8 cellular contexts compared by ENCODE assay signal in the genomic region with DNA sequence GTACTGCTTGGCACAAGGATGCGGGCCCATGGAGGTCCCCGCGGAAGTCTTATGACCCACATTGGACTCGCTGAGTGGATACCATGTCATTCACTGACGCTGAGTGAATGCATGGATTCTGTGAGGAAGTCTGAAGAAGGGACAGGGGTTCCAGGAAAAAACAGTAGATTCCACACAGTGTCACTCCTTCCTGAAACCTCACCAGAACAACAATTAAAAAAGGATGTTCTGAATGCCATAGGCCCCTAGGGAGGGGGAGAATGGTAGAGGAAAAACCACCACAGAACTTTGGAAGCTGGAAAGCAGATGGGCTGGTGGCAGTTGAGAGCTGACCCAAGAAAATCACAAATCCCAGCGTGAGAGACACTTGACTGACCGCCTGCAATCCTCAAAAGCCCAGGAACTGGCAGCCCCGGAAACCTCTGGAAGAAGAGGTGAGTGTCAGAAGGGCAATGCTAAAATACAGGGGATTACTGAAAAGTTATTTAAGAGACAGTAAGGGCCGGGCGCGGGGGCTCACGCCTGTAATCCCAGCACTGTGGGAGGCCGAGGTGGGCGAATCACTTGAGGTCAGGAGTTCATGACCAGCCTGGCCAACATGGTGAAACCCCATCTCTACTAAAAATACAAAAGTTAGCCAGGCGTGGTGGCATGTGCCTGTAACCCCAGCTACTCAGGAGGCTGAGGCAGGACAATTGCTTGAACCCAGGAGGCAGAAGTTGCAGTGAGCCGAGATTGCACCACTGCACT. TPM values are rescaled to one million over a fixed set of nuclear protein-coding genes. Genes with fewer than 3 reads are reported as not detected.
DNase-seq lines count a peak whose midpoint lies in the region; ATAC-seq, FAIRE-seq and TF ChIP-seq lines count a peak whose summit lies in the region.
"Not testable (repeated sequence)": the region's sequence is repeated elsewhere in the genome, so short reads cannot be mapped to it uniquely, and the experiment has no call there.

No MANE protein-coding gene starts in this region.

- H3K36me3 ChIP-seq in HUES64 (ENCODE audit: insufficient read depth, low read length); GM12878 (ENCODE audit: control insufficient read depth in 2 of 2, insufficient read depth in 2 of 2, low read length in 1 of 2); endothelial cell of umbilical vein (ENCODE audit: control insufficient read depth in 2 of 2, extremely low read depth in 1 of 2, insufficient read depth in 2 of 2, low read length in 2 of 2); lower lobe of right lung; neutrophil: not testable (repeated sequence)

- dilution Hi-C loops in endothelial cell of umbilical vein (cut with MboI; ENCODE audit: extremely low pct_ligation_motif_present, low sequenced_read_pairs), result not testable (repeated sequence)

- CTCF ChIA-PET in GM12878 (lab: Yijun Ruan, JAX) (interaction anchor here (0.6 to 3.4 kb wide), 8 partner anchors 8 to 194 kb away, joined by 3 to 22 read pairs (median 3); no protein-coding TSS in a partner anchor), endothelial cell of umbilical vein (lab: Charles Lee) (interaction anchor here (0.6 to 5.7 kb wide), 6 partner anchors 8 to 43 kb away, joined by 3 to 29 read pairs (median 18); no protein-coding TSS in a partner anchor)

- TF ChIP-seq EP300 in GM12878 (IDR thresholded peaks at IDR 0.05; ENCODE audit: borderline replicate concordance in 1 of 2, control insufficient read depth in 1 of 2, low read depth in 2 of 2, low read length in 2 of 2), result not testable (repeated sequence)

- peak overlapping the region; percentile 86 for H3K4me2 ChIP-seq in GM12878 (ENCODE audit: control insufficient read depth, insufficient read depth)
- H3K4me2 ChIP-seq in endothelial cell of umbilical vein (ENCODE audit: insufficient read depth, low read length), result not testable (repeated sequence)

- intact Hi-C loops in GM12878 (cut with micrococcal nuclease; ENCODE audit: unreplicated experiment), result loop anchor here (5.0 to 10.0 kb wide), 2 partner anchors 293 to 360 kb away; partner anchors contain the start of gene PPP1R2
- intact Hi-C loops in endothelial cell of umbilical vein (cut with micrococcal nuclease); lower lobe of right lung (cut with DNase I): not testable (repeated sequence)

- RAD21 ChIA-PET in GM12878 (lab: Charles Lee; ENCODE audit: unreplicated experiment), result interaction anchor here (1.2 kb wide), 2 partner anchors 13 to 43 kb away, joined by 3 to 5 read pairs; no protein-coding TSS in a partner anchor

- not testable (repeated sequence) for H4K20me1 ChIP-seq in GM12878 (ENCODE audit: control insufficient read depth, insufficient read depth); endothelial cell of umbilical vein (replicated peaks; ENCODE audit: control insufficient read depth, extremely low read depth, insufficient read depth, low read length)

- TF ChIP-seq POLR2A in GM12878 (IDR thresholded peaks at IDR 0.05; ENCODE audit: low read depth, low read length); endothelial cell of umbilical vein (IDR thresholded peaks at IDR 0.05; ENCODE audit: low read depth, low read length): not testable (repeated sequence)

- not testable (repeated sequence) for H3K27ac ChIP-seq in HUES64 (ENCODE audit: low read depth, low read length); endothelial cell of umbilical vein (ENCODE audit: insufficient read depth, low read depth, low read length)
- peak overlapping the region; percentile 53; the same call in 1 of the 2 replicates for H3K27ac ChIP-seq in GM12878 (ENCODE audit: control insufficient read depth, insufficient read depth)
- H3K27ac ChIP-seq in lower lobe of right lung, result peak overlapping the region; percentile 49
- H3K27ac ChIP-seq in neutrophil, result peak overlapping the region; percentile 94

- not testable (repeated sequence) for BruUV-seq in GM12878 (replicated peaks; lab: Mats Ljungman, UMichigan); endothelial cell of umbilical vein (replicated peaks; lab: Mats Ljungman, UMichigan)

- not testable (repeated sequence) for TF ChIP-seq RAD21 in GM12878 (IDR thresholded peaks at IDR 0.05; ENCODE audit: insufficient read depth, low read depth, low read length)

- H2AFZ ChIP-seq in GM12878 (ENCODE audit: control insufficient read depth, low read depth, low read length); endothelial cell of umbilical vein (ENCODE audit: low read depth, low read length): not testable (repeated sequence)

- not testable (repeated sequence) for H3K27me3 ChIP-seq in HUES64 (ENCODE audit: insufficient read depth, low read length); GM12878 (replicated peaks in 1 of 2; ENCODE audit: control insufficient read depth in 2 of 2, insufficient read depth in 2 of 2, low read length in 1 of 2); endothelial cell of umbilical vein (ENCODE audit: control insufficient read depth in 2 of 2, insufficient read depth in 2 of 2, low read length in 2 of 2); lower lobe of right lung (ENCODE audit: low read depth); neutrophil

- peaks cover 38% of the 10 kb centered on the region for H3K36me3 Mint-ChIP-seq in T-helper 2 cell treated with Interferon-gamma antibody and Interleukin-4, amounts not matched to agents 5 μg/mL and 100 μg/mL, for 36 hours (ENCODE audit: low read depth)
- peaks cover 11 to 15% of the 10 kb centered on the region in 2 donors for H3K36me3 Mint-ChIP-seq in stimulated activated naive B cell treated with anti-CD40 and anti-IgM and Interleukin-4, amounts not matched to agents 10 μg/mL and 1 μg/mL and 100 μg/mL, for 72 hours

- peak; percentile 52 for DNase-seq in AG08395 (ENCODE audit: low spot score)
- not testable (repeated sequence) for DNase-seq in T-helper 2 cell treated with Interferon-gamma antibody and Interleukin-4, amounts not matched to agents 5 μg/mL and 100 μg/mL, for 36 hours (ENCODE audit: low spot score); GM12878 (ENCODE audit: low read depth, low spot score); endothelial cell of umbilical vein (ENCODE audit: low read depth, low spot score); stimulated activated naive B cell treated with anti-CD40 and anti-IgM and Interleukin-4, amounts not matched to agents 10 μg/mL and 1 μg/mL and 100 μg/mL, for 72 hours
- peak; percentile 41 for DNase-seq in lower lobe of right lung

- H3K9me3 ChIP-seq in HUES64 (ENCODE audit: insufficient read depth, low read depth, low read length); GM12878 (replicated peaks; ENCODE audit: control insufficient read depth, insufficient read depth, low read length); endothelial cell of umbilical vein (replicated peaks; ENCODE audit: control insufficient read depth, insufficient read depth, low read length); lower lobe of right lung; neutrophil: not testable (repeated sequence)

- H3K4me3 ChIP-seq in HUES64 (ENCODE audit: low read length); GM12878; endothelial cell of umbilical vein (replicated peaks in 1 of 3; ENCODE audit: insufficient read depth in 1 of 3, low read depth in 1 of 3, low read length in 3 of 3); lower lobe of right lung: not testable (repeated sequence)
- peak overlapping the region; percentile 51 to 59 for H3K4me3 ChIP-seq in neutrophil (ENCODE audit: low read depth in 1 of 2, low read length in 1 of 2)

- H3K79me2 ChIP-seq in GM12878 (ENCODE audit: control insufficient read depth, insufficient read depth, low read length), result peaks cover 74% of the 10 kb centered on the region
- H3K79me2 ChIP-seq in endothelial cell of umbilical vein (ENCODE audit: control insufficient read depth, insufficient read depth, low read length), result not testable (repeated sequence)

- not testable (repeated sequence) for FAIRE-seq in GM12878 (lab: Jason Lieb, UNC)
- peak; percentile 38 for FAIRE-seq in endothelial cell of umbilical vein (lab: Jason Lieb, UNC)

- not testable (repeated sequence) for ATAC-seq in GM12878; lower lobe of right lung; stimulated activated naive B cell treated with anti-CD40 and anti-IgM and Interleukin-4, amounts not matched to agents 10 μg/mL and 1 μg/mL and 100 μg/mL, for 72 hours (replicated peaks)

- POLR2A ChIA-PET in GM12878 (lab: Charles Lee), result interaction anchor here (1.2 kb wide), 1 partner anchor 9 kb away, joined by 7 read pairs; no protein-coding TSS in a partner anchor
- POLR2A ChIA-PET in endothelial cell of umbilical vein (lab: Charles Lee), result not testable (repeated sequence)

- H3K27me3 Mint-ChIP-seq in T-helper 2 cell treated with Interferon-gamma antibody and Interleukin-4, amounts not matched to agents 5 μg/mL and 100 μg/mL, for 36 hours (ENCODE audit: low read depth); stimulated activated naive B cell treated with anti-CD40 and anti-IgM and Interleukin-4, amounts not matched to agents 10 μg/mL and 1 μg/mL and 100 μg/mL, for 72 hours: not testable (repeated sequence)

- peak overlapping the region; percentile 8 for H3K27ac Mint-ChIP-seq in T-helper 2 cell treated with Interferon-gamma antibody and Interleukin-4, amounts not matched to agents 5 μg/mL and 100 μg/mL, for 36 hours
- peak overlapping the region; percentile 62 for H3K27ac Mint-ChIP-seq in stimulated activated naive B cell treated with anti-CD40 and anti-IgM and Interleukin-4, amounts not matched to agents 10 μg/mL and 1 μg/mL and 100 μg/mL, for 72 hours

- SMC1A ChIA-PET in GM12878 (lab: Charles Lee; ENCODE audit: uncharacterized antibody, unreplicated experiment), result interaction anchor here (0.8 to 1.1 kb wide), 2 partner anchors 13 to 40 kb away, joined by 3 read pairs; no protein-coding TSS in a partner anchor

- H3K4me1 ChIP-seq in HUES64 (ENCODE audit: insufficient read depth, low read length), result not testable (repeated sequence)
- H3K4me1 ChIP-seq in GM12878 (ENCODE audit: control insufficient read depth, insufficient read depth, low read length), result peaks cover 54% of the 10 kb centered on the region
- peaks cover 18% of the 10 kb centered on the region for H3K4me1 ChIP-seq in endothelial cell of umbilical vein (ENCODE audit: control insufficient read depth, extremely low read depth, insufficient read depth, low read length)
- H3K4me1 ChIP-seq in lower lobe of right lung, result peaks cover 70% of the 10 kb centered on the region
- peaks cover 98 to 100% of the 10 kb centered on the region in 2 experiments for H3K4me1 ChIP-seq in neutrophil (ENCODE audit: control insufficient read depth in 1 of 2, insufficient read depth in 1 of 2, low read depth in 1 of 2, low read length in 1 of 2)

- TF ChIP-seq CTCF in GM12878 (IDR thresholded peaks at IDR 0.05 in 2 of 3, conservative IDR thresholded peaks at IDR 0.05 in 1 of 3; ENCODE audit: control insufficient read depth in 2 of 3, extremely low read depth in 1 of 3, insufficient read depth in 1 of 3, low read depth in 3 of 3, low read length in 3 of 3); endothelial cell of umbilical vein (IDR thresholded peaks at IDR 0.05; ENCODE audit: extremely low read depth in 1 of 2, insufficient read depth in 1 of 2, low read depth in 1 of 2, low read length in 2 of 2); lower lobe of right lung (IDR thresholded peaks at IDR 0.05); neutrophil (IDR thresholded peaks at IDR 0.05): not testable (repeated sequence)

- in situ Hi-C loops in GM12878 (cut with MboI), result not testable (repeated sequence)

- H3K9ac ChIP-seq in HUES64 (ENCODE audit: low read depth, low read length) (0 out of 2 replicates have a peak overlapping the region, but pooled peaks have one; percentile 9), GM12878 (ENCODE audit: control insufficient read depth, insufficient read depth, low read length) (peak overlapping the region; percentile 16; the same call in 1 of the 2 replicates)
- H3K9ac ChIP-seq in endothelial cell of umbilical vein (replicated peaks; ENCODE audit: extremely low read depth, insufficient read depth, low read length), result not testable (repeated sequence)

- H3K9me1 ChIP-seq in endothelial cell of umbilical vein (replicated peaks; ENCODE audit: control insufficient read depth, extremely low read depth, insufficient read depth, low read length), result not testable (repeated sequence)

- H3K9me3 Mint-ChIP-seq in T-helper 2 cell treated with Interferon-gamma antibody and Interleukin-4, amounts not matched to agents 5 μg/mL and 100 μg/mL, for 36 hours; stimulated activated naive B cell treated with anti-CD40 and anti-IgM and Interleukin-4, amounts not matched to agents 10 μg/mL and 1 μg/mL and 100 μg/mL, for 72 hours: not testable (repeated sequence)

- peaks cover 73% of the 10 kb centered on the region for H3K4me1 Mint-ChIP-seq in T-helper 2 cell treated with Interferon-gamma antibody and Interleukin-4, amounts not matched to agents 5 μg/mL and 100 μg/mL, for 36 hours (ENCODE audit: low read depth)
- peaks cover 66 to 89% of the 10 kb centered on the region in 2 donors for H3K4me1 Mint-ChIP-seq in stimulated activated naive B cell treated with anti-CD40 and anti-IgM and Interleukin-4, amounts not matched to agents 10 μg/mL and 1 μg/mL and 100 μg/mL, for 72 hours

- H3K4me3 Mint-ChIP-seq in T-helper 2 cell treated with Interferon-gamma antibody and Interleukin-4, amounts not matched to agents 5 μg/mL and 100 μg/mL, for 36 hours, result not testable (repeated sequence)
- peak overlapping the region; percentile 41 to 50 for H3K4me3 Mint-ChIP-seq in stimulated activated naive B cell treated with anti-CD40 and anti-IgM and Interleukin-4, amounts not matched to agents 10 μg/mL and 1 μg/mL and 100 μg/mL, for 72 hours

- 92% methylated on average over 16 of the region's 16 CpGs for WGBS in HUES64
- 50% methylated on average over 15 of the region's 16 CpGs for WGBS in GM12878 (ENCODE audit: insufficient coverage, insufficient replicate concordance, low lambda C conversion rate, missing lambda C conversion rate)

RNA-seq across cellular contexts. Expression of gene TNK2, which starts 6.3 kb away (rescaled TPM):
- 14.5 TPM for polyA plus RNA-seq in HUES64 (2013, experiment 1 of 2)
- 14.1 TPM for polyA plus RNA-seq in HUES64 (2013, experiment 2 of 2)
- total RNA-seq in GM12878 (2013; cell fraction: nucleolus; rRNA removed), result 30.8 and 36.7 TPM in 2 replicates
- total RNA-seq in GM12878 (2014; rRNA removed), result 12.9 and 13.9 TPM in 2 replicates
- total RNA-seq in GM12878 (2014; rRNA removed; fragmentation: Illumina TruSeq; extraction: Trizol), result 10.2 and 10.7 TPM in 2 replicates
- 47.8 and 49.3 TPM in 2 replicates for total RNA-seq in GM12878 (2021)
- 5.2 TPM for polyA plus RNA-seq in GM12878 (2011; ENCODE audit: low read depth)
- 6.3 and 12.3 TPM in 2 replicates for polyA plus RNA-seq in GM12878 (2011; rRNA removed)
- polyA plus RNA-seq in GM12878 (2011; cell fraction: cytosol; rRNA removed), result 12.7 and 14.8 TPM in 2 replicates
- 133 and 156 TPM in 2 replicates for polyA plus RNA-seq in GM12878 (2011; cell fraction: nucleus; rRNA removed)
- polyA plus RNA-seq in GM12878 (2012), result 23.1 and 27.7 TPM in 2 replicates
- 3.6 and 10.8 TPM in 2 replicates for polyA plus RNA-seq in GM12878 (2014; fragmentation: Illumina TruSeq; extraction: Trizol)
- polyA plus RNA-seq in GM12878 (2014; fragmentation: Nextera tagmentation; extraction: Ambion mirVana), result under 1 TPM; 0.13 to 0.42 TPM
- 35.8 and 48.5 TPM in 2 replicates for polyA plus RNA-seq in GM12878 (2014; rRNA removed)
- polyA plus RNA-seq in GM12878 (2016; fragmentation: Nextera tagmentation; extraction: Ambion mirVana), result 1 to 10 TPM; 2.9 to 3.9 TPM
- 13.1 and 29.2 TPM in 2 replicates for polyA minus RNA-seq in GM12878 (2011; rRNA and poly(A)+ RNA removed)
- polyA minus RNA-seq in GM12878 (2011; cell fraction: cytosol; rRNA and poly(A)+ RNA removed), result 13.3 and 17.2 TPM in 2 replicates
- 20.7 and 34.6 TPM in 2 replicates for polyA minus RNA-seq in GM12878 (2011; cell fraction: nucleus; rRNA and poly(A)+ RNA removed)
- 71.6 and 77.0 TPM in 2 replicates for total RNA-seq in endothelial cell of umbilical vein
- 18.6 and 23.1 TPM in 2 replicates for polyA plus RNA-seq in endothelial cell of umbilical vein
- 8.4 and 12.5 TPM in 2 replicates for polyA plus RNA-seq in endothelial cell of umbilical vein (2011; cell fraction: cytosol; rRNA removed)
- 99.5 and 113 TPM in 2 replicates for polyA plus RNA-seq in endothelial cell of umbilical vein (2011; cell fraction: nucleus; rRNA removed)
- polyA plus RNA-seq in endothelial cell of umbilical vein (2012), result 12.0 and 19.5 TPM in 2 replicates
- 16.3 and 28.5 TPM in 2 replicates for polyA minus RNA-seq in endothelial cell of umbilical vein
- polyA minus RNA-seq in endothelial cell of umbilical vein (2011; cell fraction: cytosol; rRNA and poly(A)+ RNA removed), result 25.0 TPM
- polyA minus RNA-seq in endothelial cell of umbilical vein (2011; cell fraction: nucleus; rRNA and poly(A)+ RNA removed), result 26.9 and 49.0 TPM in 2 replicates
- 56.7 TPM for total RNA-seq in lower lobe of right lung
